ENCODE assay signal across 10 cellular contexts in the genomic region with DNA sequence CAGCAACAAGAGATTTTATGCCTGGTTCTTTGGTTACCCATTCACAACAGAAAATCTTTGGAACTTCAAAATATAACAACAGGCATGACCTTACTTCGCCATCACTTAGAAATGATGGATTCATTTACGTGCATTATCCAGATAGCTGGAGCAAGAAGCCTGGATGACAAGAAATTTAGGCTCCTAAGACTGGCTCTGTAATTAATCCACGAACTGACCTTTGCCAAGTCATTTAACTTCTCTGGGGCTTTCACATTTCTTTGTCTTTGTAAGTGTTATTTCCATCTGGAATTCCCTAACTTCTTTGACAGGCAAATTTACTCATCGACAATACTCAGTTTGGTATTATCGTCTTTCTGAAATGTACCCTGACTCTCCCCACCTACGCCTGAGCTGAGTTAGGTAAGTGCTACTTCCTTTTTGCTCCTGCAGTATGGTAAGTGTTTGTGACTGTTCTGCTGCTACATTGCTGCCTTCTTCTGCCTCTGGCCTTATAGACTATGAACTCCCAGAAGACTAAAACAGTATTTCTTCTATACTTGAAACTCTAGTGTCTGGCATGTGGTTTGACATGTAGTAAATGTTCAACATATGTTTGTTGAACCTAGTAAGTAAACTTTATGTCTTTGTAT. TPM values are rescaled to one million over a fixed set of nuclear protein-coding genes. Genes with fewer than 3 reads are reported as not detected.
A peak's percentile ranks its signal among the peaks of the same experiment; 100 is the strongest.
DNase-seq lines count a peak whose midpoint lies in the region; ATAC-seq, FAIRE-seq and TF ChIP-seq lines count a peak whose summit lies in the region.
"Had no signal": no experiment of that assay in that cellular context is flagged by ENCODE, and none has a peak within 500 bp of the region (broad histone marks: within the 10 kb centered on the region; RNA-seq: fewer than 3 reads in every experiment).

No MANE protein-coding gene starts in this region.

- H3K4me1 ChIP-seq in SK-N-SH (ENCODE audit: control insufficient read depth in 1 of 2, insufficient read depth in 2 of 2, low read depth in 1 of 2, low read length in 1 of 2): no peaks in the 10 kb centered on the region
- H3K4me1 ChIP-seq in pancreas: no peaks in the 10 kb centered on the region

- no peak for DNase-seq in epithelial cell of prostate (ENCODE audit: low read depth, low spot score)
- DNase-seq in cerebellar cortex (ENCODE audit: low spot score): no peak
- DNase-seq in SK-N-SH: no peak
- DNase-seq in pancreas: no peak
- DNase-seq in epidermal melanocyte (ENCODE audit: insufficient read length, low spot score): no peak
- DNase-seq: islet precursor cell had no signal

- no peaks in the 10 kb centered on the region for H4K20me1 ChIP-seq in SK-N-SH (ENCODE audit: insufficient read depth)

- no peak for FAIRE-seq in pancreas (lab: Jason Lieb, UNC)
- FAIRE-seq: bronchial epithelial cell had no signal

- CTCF ChIA-PET in SK-N-SH (lab: Yijun Ruan, JAX): no interaction called here

- H3K9me3 ChIP-seq in SK-N-SH (no peaks in the 10 kb centered on the region), pancreas (no peaks in the 10 kb centered on the region)

- no peaks in the 10 kb centered on the region for H3K9me2 ChIP-seq in SK-N-SH

- H3K36me3 ChIP-seq in SK-N-SH (replicated peaks in 1 of 2; ENCODE audit: control insufficient read depth in 1 of 2, insufficient read depth in 2 of 2, low read length in 1 of 2) (no peaks in the 10 kb centered on the region), pancreas (no peaks in the 10 kb centered on the region)

- H3K4me3 ChIP-seq in SK-N-SH (ENCODE audit: low read depth in 2 of 2, low read length in 1 of 2) (no peak overlapping the region), pancreas (no peak overlapping the region)

- H3K9ac ChIP-seq in SK-N-SH: no peak overlapping the region

- no peak for TF ChIP-seq EP300 in SK-N-SH (IDR thresholded peaks at IDR 0.05; ENCODE audit: borderline replicate concordance in 1 of 2, low read depth in 1 of 2, low read length in 1 of 2)

- POLR2A ChIA-PET in SK-N-SH (lab: Yijun Ruan, JAX): no interaction called here

- 9% methylated on average over 6 of the region's 6 CpGs for WGBS in SK-N-SH (ENCODE audit: low lambda C conversion rate)
- WGBS in pancreas, 2 donors: 79 to 85% methylated on average over 6 of the region's 6 CpGs

- intact Hi-C loops in pancreas (cut with DNase I): no loop called here

- no peak overlapping the region for H3K4me2 ChIP-seq in SK-N-SH

- no peaks in the 10 kb centered on the region for H3F3A ChIP-seq in SK-N-SH (replicated peaks; ENCODE audit: insufficient read depth)

- H3K27me3 ChIP-seq in SK-N-SH (ENCODE audit: insufficient read depth): peaks cover 16% of the 10 kb centered on the region; the same call in 1 of the 2 replicates
- H3K27me3 ChIP-seq in pancreas: no peaks in the 10 kb centered on the region

- peak; percentile 54 for TF ChIP-seq POLR2A in GM15510 (IDR thresholded peaks at IDR 0.05; ENCODE audit: borderline replicate concordance, extremely low read depth, insufficient read length)

- peak overlapping the region; percentile 24 for H3K27ac ChIP-seq in epithelial cell of prostate
- H3K27ac ChIP-seq in SK-N-SH (ENCODE audit: low read depth in 2 of 2, low read length in 1 of 2): no peak overlapping the region
- no peak overlapping the region for H3K27ac ChIP-seq in pancreas

- no peak for TF ChIP-seq RAD21 in SK-N-SH (IDR thresholded peaks at IDR 0.05; ENCODE audit: low read length)

- H3K79me2 ChIP-seq in SK-N-SH (ENCODE audit: insufficient read depth): no peaks in the 10 kb centered on the region

- ATAC-seq in GM21360 (IDR thresholded peaks at IDR 0.05; ENCODE audit: unreplicated experiment) (peak; percentile 83), HG03354 (IDR thresholded peaks at IDR 0.05; ENCODE audit: poor library complexity, severe bottlenecking, unreplicated experiment) (peak; percentile 90), pancreas (no peak)

- TF ChIP-seq CTCF in SK-N-SH (IDR thresholded peaks at IDR 0.05) (no peak), pancreas (IDR thresholded peaks at IDR 0.05) (no peak)

- H2AFZ ChIP-seq in SK-N-SH (ENCODE audit: low read depth): no peak overlapping the region

TF ChIP-seq in SK-N-SH, 30 proteins besides CTCF, POLR2A, EP300 and RAD21:
- TF ChIP-seq, protein P1, sequence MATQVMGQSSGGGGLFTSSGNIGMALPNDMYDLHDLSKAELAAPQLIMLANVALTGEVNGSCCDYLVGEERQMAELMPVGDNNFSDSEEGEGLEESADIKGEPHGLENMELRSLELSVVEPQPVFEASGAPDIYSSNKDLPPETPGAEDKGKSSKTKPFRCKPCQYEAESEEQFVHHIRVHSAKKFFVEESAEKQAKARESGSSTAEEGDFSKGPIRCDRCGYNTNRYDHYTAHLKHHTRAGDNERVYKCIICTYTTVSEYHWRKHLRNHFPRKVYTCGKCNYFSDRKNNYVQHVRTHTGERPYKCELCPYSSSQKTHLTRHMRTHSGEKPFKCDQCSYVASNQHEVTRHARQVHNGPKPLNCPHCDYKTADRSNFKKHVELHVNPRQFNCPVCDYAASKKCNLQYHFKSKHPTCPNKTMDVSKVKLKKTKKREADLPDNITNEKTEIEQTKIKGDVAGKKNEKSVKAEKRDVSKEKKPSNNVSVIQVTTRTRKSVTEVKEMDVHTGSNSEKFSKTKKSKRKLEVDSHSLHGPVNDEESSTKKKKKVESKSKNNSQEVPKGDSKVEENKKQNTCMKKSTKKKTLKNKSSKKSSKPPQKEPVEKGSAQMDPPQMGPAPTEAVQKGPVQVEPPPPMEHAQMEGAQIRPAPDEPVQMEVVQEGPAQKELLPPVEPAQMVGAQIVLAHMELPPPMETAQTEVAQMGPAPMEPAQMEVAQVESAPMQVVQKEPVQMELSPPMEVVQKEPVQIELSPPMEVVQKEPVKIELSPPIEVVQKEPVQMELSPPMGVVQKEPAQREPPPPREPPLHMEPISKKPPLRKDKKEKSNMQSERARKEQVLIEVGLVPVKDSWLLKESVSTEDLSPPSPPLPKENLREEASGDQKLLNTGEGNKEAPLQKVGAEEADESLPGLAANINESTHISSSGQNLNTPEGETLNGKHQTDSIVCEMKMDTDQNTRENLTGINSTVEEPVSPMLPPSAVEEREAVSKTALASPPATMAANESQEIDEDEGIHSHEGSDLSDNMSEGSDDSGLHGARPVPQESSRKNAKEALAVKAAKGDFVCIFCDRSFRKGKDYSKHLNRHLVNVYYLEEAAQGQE (IDR thresholded peaks at IDR 0.05; ENCODE audit: low read depth, low read length): no peak

RNA-seq across cellular contexts. Expression of a gene that starts 5.5 kb away (rescaled TPM):
- polyA plus RNA-seq in SK-N-SH (2012; rRNA removed): 2.8 and 5.0 TPM in 2 replicates
- polyA plus RNA-seq in SK-N-SH (2012; cell fraction: cytosol; rRNA removed): 4.2 and 4.8 TPM in 2 replicates
- polyA plus RNA-seq in SK-N-SH (2012; cell fraction: nucleus; rRNA removed): 0.79 and 1.9 TPM in 2 replicates
- total RNA-seq in pancreas: 10 to 100 TPM in 2 of 6 donors, 1 to 10 TPM in 4; 3.5 to 12.3 (median 4.8) TPM
- polyA plus RNA-seq in pancreas: 1 to 10 TPM; 3.1 to 5.2 TPM

Comparison
In these comparisons a context has a peak if more than half of its experiments do, and no peak if none do; other contexts are left out.
1. ATAC-seq: peak in GM21360 (single experiment) and HG03354 (single experiment); none in pancreas (0 of 4).